In genomic region chr5:74903165-74903787, GRCh38 we compare ENCODE assay signal across 7 cellular contexts. TPM values are rescaled to one million over a fixed set of nuclear protein-coding genes. Genes with fewer than 3 reads are reported as not detected.
DNase-seq lines count a peak whose midpoint lies in the region; ATAC-seq and TF ChIP-seq lines count a peak whose summit lies in the region.

No MANE protein-coding gene starts in this region.

- ATAC-seq in HG03460 (IDR thresholded peaks at IDR 0.05; ENCODE audit: unreplicated experiment): no peak

- no peak overlapping the region for H3K27ac Mint-ChIP-seq in activated naive CD4-positive, alpha-beta T cell treated with anti-CD3 and anti-CD28 coated beads for 36 hours
- H3K27ac Mint-ChIP-seq in type B pancreatic cell: peak overlapping the region; percentile 58

- no peaks in the 10 kb centered on the region for H3K27me3 Mint-ChIP-seq in activated naive CD4-positive, alpha-beta T cell treated with anti-CD3 and anti-CD28 coated beads for 36 hours (ENCODE audit: low read depth)
- H3K27me3 Mint-ChIP-seq in type B pancreatic cell: no peaks in the 10 kb centered on the region

- H3K36me3 Mint-ChIP-seq in activated naive CD4-positive, alpha-beta T cell treated with anti-CD3 and anti-CD28 coated beads for 36 hours (ENCODE audit: low read depth): no peaks in the 10 kb centered on the region
- no peaks in the 10 kb centered on the region for H3K36me3 Mint-ChIP-seq in type B pancreatic cell

- TF ChIP-seq CTCF in GM10248 (IDR thresholded peaks at IDR 0.05; ENCODE audit: control extremely low read depth, extremely low read depth, low read depth, missing control alignments) (peak; percentile 49), LNCAP (IDR thresholded peaks at IDR 0.05) (peak; percentile 92), type B pancreatic cell (conservative IDR thresholded peaks at IDR 0.05) (peak; percentile 65)

- intact Hi-C loops in activated naive CD4-positive, alpha-beta T cell treated with anti-CD3 and anti-CD28 coated beads for 36 hours (cut with micrococcal nuclease): no loop called here

- DNase-seq in GM10248 (ENCODE audit: extremely low spot score) (no peak), iPS-NIHi7 (ENCODE audit: extremely low spot score) (peak; percentile 87), type B pancreatic cell (ENCODE audit: extremely low spot score, unreplicated experiment) (no peak), NCI-H2171 treated with DMSO at 0.1 percent for 48 hours (lab: John Stamatoyannopoulos, UW) (no peak)
- DNase-seq in activated naive CD4-positive, alpha-beta T cell treated with anti-CD3 and anti-CD28 coated beads for 36 hours: peak; percentile 50

- CTCF ChIA-PET in GM10248 (lab: Yijun Ruan, JAX): interaction anchor here (0.9 to 1.3 kb wide), 2 partner anchors 11 to 67 kb away, joined by 3 to 6 read pairs; no protein-coding TSS in a partner anchor
- CTCF ChIA-PET in activated naive CD4-positive, alpha-beta T cell treated with anti-CD3 and anti-CD28 coated beads for 36 hours (lab: Charles Lee): interaction anchor here (0.6 to 1.4 kb wide), 6 partner anchors 14 to 584 kb away, joined by 3 to 4 read pairs (median 3); no protein-coding TSS in a partner anchor

- H3K4me3 Mint-ChIP-seq in activated naive CD4-positive, alpha-beta T cell treated with anti-CD3 and anti-CD28 coated beads for 36 hours: no peak overlapping the region
- H3K4me3 Mint-ChIP-seq in type B pancreatic cell: no peak overlapping the region

- H3K9me3 Mint-ChIP-seq in activated naive CD4-positive, alpha-beta T cell treated with anti-CD3 and anti-CD28 coated beads for 36 hours: peaks cover 3% of the 10 kb centered on the region
- no peaks in the 10 kb centered on the region for H3K9me3 Mint-ChIP-seq in type B pancreatic cell

- no peaks in the 10 kb centered on the region for H3K4me1 Mint-ChIP-seq in activated naive CD4-positive, alpha-beta T cell treated with anti-CD3 and anti-CD28 coated beads for 36 hours (ENCODE audit: low read depth)
- H3K4me1 Mint-ChIP-seq in type B pancreatic cell (ENCODE audit: unreplicated experiment): peaks cover 4% of the 10 kb centered on the region

- POLR2A ChIA-PET in GM10248 (lab: Yijun Ruan, JAX): no interaction called here

RNA-seq across cellular contexts. Expression of gene FAM169A, which starts 37.1 kb away (rescaled TPM):
- 10 to 100 TPM in 1 of 2 experiments, 1 to 10 TPM in 1; 9.3 to 10.7 TPM for total RNA-seq in activated naive CD4-positive, alpha-beta T cell treated with anti-CD3 and anti-CD28 coated beads for 36 hours
- total RNA-seq in type B pancreatic cell (ENCODE audit: low replicate concordance): 14.5 and 25.4 TPM in 2 replicates

Comparison
In these comparisons a context has a peak if more than half of its experiments do, and no peak if none do; other contexts are left out.
1. DNase-seq: peak in activated naive CD4-positive, alpha-beta T cell treated with anti-CD3 and anti-CD28 coated beads for 36 hours (single experiment) and iPS-NIHi7 (single experiment); none in GM10248 (single experiment), type B pancreatic cell (single experiment) and NCI-H2171 treated with DMSO at 0.1 percent for 48 hours (single experiment).
2. Peak in every context shown above with its lines, with median percentiles within 50 percentile points of each other: CTCF ChIP-seq.